In genomic region chr2:54903736-54904554, GRCh38 we compare ENCODE assay signal across 1 cellular context.
TF ChIP-seq lines count a peak whose summit lies in the region.

No MANE protein-coding gene starts in this region.

TF ChIP-seq in HepG2, 621 proteins besides CTCF, POLR2A, EP300 and RAD21 (continued from another document):
- TF ChIP-seq ZNF142 (CRISPR knock-in tag; IDR thresholded peaks at IDR 0.05) = no peak
- no peak for TF ChIP-seq ZBTB44 (CRISPR knock-in tag; IDR thresholded peaks at IDR 0.05)
- TF ChIP-seq ZNF350 (CRISPR knock-in tag; IDR thresholded peaks at IDR 0.05; ENCODE audit: borderline replicate concordance, low read depth) = no peak
- no peak for TF ChIP-seq GFI1 (CRISPR knock-in tag; IDR thresholded peaks at IDR 0.05; ENCODE audit: borderline replicate concordance)
- TF ChIP-seq FOXJ3 (CRISPR knock-in tag; IDR thresholded peaks at IDR 0.05; ENCODE audit: borderline replicate concordance) = no peak
- no peak for TF ChIP-seq KLF16 (CRISPR knock-in tag; IDR thresholded peaks at IDR 0.05)
- TF ChIP-seq THRA (CRISPR knock-in tag; IDR thresholded peaks at IDR 0.05; ENCODE audit: borderline replicate concordance) = no peak
